In the genomic region with DNA sequence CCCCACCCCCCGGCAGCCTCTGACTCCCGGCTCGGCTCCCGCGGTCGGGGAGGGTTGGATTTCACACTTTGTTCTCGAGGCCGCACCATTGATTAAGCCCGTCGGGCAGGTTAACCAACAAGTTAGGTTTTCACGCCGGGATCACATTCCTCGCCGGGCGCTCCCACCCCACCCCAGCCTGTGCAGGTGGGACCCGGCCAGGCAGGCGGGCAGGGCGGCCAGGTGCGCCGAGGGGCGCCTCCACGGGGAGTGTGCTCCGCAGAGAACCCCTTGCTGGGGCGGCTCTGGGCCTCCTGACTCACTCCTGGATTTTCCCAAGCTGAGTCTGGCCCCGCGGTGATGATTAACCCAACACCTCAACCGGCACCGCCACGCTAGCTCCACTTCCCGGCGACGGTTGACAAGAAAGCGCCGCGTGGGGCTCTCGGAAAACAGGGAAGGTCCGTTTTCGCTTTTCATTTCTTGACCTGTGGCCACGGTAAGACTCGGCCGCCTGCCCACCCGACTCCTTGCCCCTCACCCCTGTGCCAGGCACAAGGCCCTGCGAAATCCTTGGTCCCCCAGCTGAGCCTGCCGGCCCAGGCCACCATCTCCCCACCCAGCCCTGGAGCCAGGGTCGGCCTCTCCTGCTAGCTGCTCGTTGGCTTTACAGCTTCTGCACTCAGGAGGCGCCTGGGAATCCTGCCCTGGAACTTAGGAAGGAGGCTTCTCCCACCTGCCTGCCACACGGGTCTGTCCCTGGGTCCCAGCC, we compare ENCODE assay signal across 14 cellular contexts. TPM values are rescaled to one million over a fixed set of nuclear protein-coding genes. Genes with fewer than 3 reads are reported as not detected.
DNase-seq lines count a peak whose midpoint lies in the region; ATAC-seq, FAIRE-seq and TF ChIP-seq lines count a peak whose summit lies in the region.
"Had no signal": no experiment of that assay in that cellular context is flagged by ENCODE, and none has a peak within 500 bp of the region (broad histone marks: within the 10 kb centered on the region; RNA-seq: fewer than 3 reads in every experiment).

No MANE protein-coding gene starts in this region.

- CTCF ChIA-PET in HepG2 (lab: Yijun Ruan, JAX; ENCODE audit: low intra/inter-chr PET ratio, low total read pairs): no interaction called here

- H3K9ac ChIP-seq in HepG2 (ENCODE audit: insufficient read depth, low read depth, low read length) (peak overlapping the region; percentile 63), Karpas-422 (ENCODE audit: low read length) (no peak overlapping the region)

- peak; percentile 57 for ATAC-seq in HepG2
- no peak for ATAC-seq in upper lobe of left lung (ENCODE audit: low FRiP score in 2 of 2)
- ATAC-seq: activated CD4-positive, alpha-beta T cell treated with anti-CD3 and anti-CD28 coated beads for 36 hours had no signal

- POLR2A ChIA-PET in HepG2 (lab: Yijun Ruan, JAX): interaction anchor here (1.0 to 7.4 kb wide), 14 partner anchors 10 to 159 kb away, joined by 3 to 93 read pairs (median 6); a partner anchor contains a TSS

- H3K79me2 ChIP-seq in HepG2 (ENCODE audit: insufficient read depth, low read length): no peaks in the 10 kb centered on the region
- no peaks in the 10 kb centered on the region for H3K79me2 ChIP-seq in Karpas-422 (ENCODE audit: low read length)

- FAIRE-seq in HepG2 (lab: Jason Lieb, UNC) (no peak), GM12891 (lab: Jason Lieb, UNC) (no peak)

- TF ChIP-seq RAD21 in HepG2 (CRISPR knock-in tag; IDR thresholded peaks at IDR 0.05): no peak

- H3K36me3 ChIP-seq in HepG2 (replicated peaks in 1 of 2; ENCODE audit: control insufficient read depth in 1 of 2, insufficient read depth in 2 of 2, low read length in 2 of 2): no peaks in the 10 kb centered on the region
- H3K36me3 ChIP-seq in upper lobe of left lung: peaks cover 0 to 3% (median 0%) of the 10 kb centered on the region in 4 donors
- H3K36me3 ChIP-seq in Karpas-422 (ENCODE audit: insufficient read depth, low read length): no peaks in the 10 kb centered on the region

- intact Hi-C loops in HepG2 (cut with micrococcal nuclease; ENCODE audit: unreplicated experiment): no loop called here

- TF ChIP-seq EP300 in HepG2 (IDR thresholded peaks at IDR 0.05; ENCODE audit: low read depth in 2 of 2, low read length in 2 of 2) (no peak), HepG2 (CRISPR knock-in tag; IDR thresholded peaks at IDR 0.05; ENCODE audit: borderline replicate concordance) (no peak), upper lobe of left lung (IDR thresholded peaks at IDR 0.05) (no peak)

- TF ChIP-seq POLR2A in HepG2 (IDR thresholded peaks at IDR 0.05; ENCODE audit: insufficient read depth in 1 of 2, low read depth in 2 of 2, low read length in 2 of 2) (peak in 1 of 2 experiments; percentile 65; a peak in 2 of 4 replicates), upper lobe of left lung (IDR thresholded peaks at IDR 0.05) (no peak), GM12891 (IDR thresholded peaks at IDR 0.05; ENCODE audit: low read depth, low read length) (no peak)

- H3K4me1 ChIP-seq in HepG2 (ENCODE audit: insufficient read depth, low read length) (peaks cover 56% of the 10 kb centered on the region), upper lobe of left lung (peaks cover 2 to 18% (median 14%) of the 10 kb centered on the region in 4 donors), Karpas-422 (ENCODE audit: low read length) (peaks cover 7% of the 10 kb centered on the region)

- peak; percentile 32 for DNase-seq in NCI-H748 (lab: John Stamatoyannopoulos, UW; ENCODE audit: unreplicated experiment)
- DNase-seq in NCI-H748 treated with DMSO at 0.1 percent for 48 hours (lab: John Stamatoyannopoulos, UW): no peak
- peak; percentile 25 for DNase-seq in astrocyte of the hippocampus (ENCODE audit: low read depth, low spot score)
- peak; percentile 50 for DNase-seq in HepG2 (ENCODE audit: low spot score)
- DNase-seq in upper lobe of left lung: peak; percentile 57 to 85
- DNase-seq in Karpas-422: no peak
- no peak for DNase-seq in GM12891 (ENCODE audit: insufficient read length, low spot score)
- no peak for DNase-seq in KG1 (lab: John Stamatoyannopoulos, UW)
- DNase-seq: activated CD4-positive, alpha-beta T cell treated with anti-CD3 and anti-CD28 coated beads for 36 hours; activated effector memory CD4-positive, alpha-beta T cell treated with Interleukin-2 at 50 U/mL for 16 hours; stimulated activated CD8-positive, alpha-beta memory T cell treated with anti-CD3 and anti-CD28 coated beads, Interleukin-4, amount 100 ng/mL, for 48 hours had no signal

- WGBS in HepG2 (ENCODE audit: low lambda C conversion rate): 36% methylated on average over 22 of the region's 48 CpGs
- 72 to 81% methylated on average over 10 to 36 of the region's 48 CpGs for WGBS in upper lobe of left lung, 2 donors

- H3K4me3 ChIP-seq in HepG2 (replicated peaks in 1 of 3; ENCODE audit: insufficient read depth in 1 of 3, low read depth in 2 of 3, low read length in 3 of 3) (peak overlapping the region; percentile 47 to 68 (median 67); a peak in 5 of 6 replicates), upper lobe of left lung (peak overlapping the region in 3 of 4 donors; percentile 45 to 58 (median 57)), Karpas-422 (ENCODE audit: low read length) (no peak overlapping the region)

- H3K27me3 ChIP-seq in HepG2 (ENCODE audit: control insufficient read depth in 1 of 2, insufficient read depth in 2 of 2, low read length in 2 of 2): no peaks in the 10 kb centered on the region
- peaks cover 0 to 6% (median 0%) of the 10 kb centered on the region in 4 donors for H3K27me3 ChIP-seq in upper lobe of left lung
- H3K27me3 ChIP-seq in Karpas-422 (ENCODE audit: low read length): no peaks in the 10 kb centered on the region

- H2AFZ ChIP-seq in HepG2 (ENCODE audit: low read length) (no peak overlapping the region), Karpas-422 (ENCODE audit: low read length) (no peak overlapping the region)

- BruUV-seq in HepG2 (replicated peaks; lab: Mats Ljungman, UMichigan): TSS peak; percentile 44

- H3K4me2 ChIP-seq in HepG2 (ENCODE audit: low read depth, low read length) (peak overlapping the region; percentile 82), Karpas-422 (ENCODE audit: low read depth, low read length, poor library complexity, severe bottlenecking) (no peak overlapping the region)

- H4K20me1 ChIP-seq in HepG2 (ENCODE audit: insufficient read depth, low read length) (no peaks in the 10 kb centered on the region), Karpas-422 (ENCODE audit: insufficient read depth, low read depth, low read length) (no peaks in the 10 kb centered on the region)

- no peaks in the 10 kb centered on the region for H3K9me2 ChIP-seq in Karpas-422 (replicated peaks; ENCODE audit: insufficient read depth, low read length)

- TF ChIP-seq CTCF in HepG2 (CRISPR knock-in tag; IDR thresholded peaks at IDR 0.05) (0 out of 2 replicates have a peak, but pooled peaks have one; percentile 7), upper lobe of left lung (IDR thresholded peaks at IDR 0.05) (no peak)

- H3K27ac ChIP-seq in HepG2 (ENCODE audit: extremely low read length, insufficient read depth, low read length) (peak overlapping the region; percentile 34), upper lobe of left lung (peak overlapping the region in 2 of 4 donors; percentile 42 to 83), Karpas-422 (ENCODE audit: low read length) (no peak overlapping the region)

- in situ Hi-C loops in HepG2 (cut with HindIII; ENCODE audit: extremely low pct_ligation_motif_present, low pct_unique_long_range_greater_than_20kb): no loop called here

- no peaks in the 10 kb centered on the region for H3K9me3 ChIP-seq in HepG2 (ENCODE audit: low read length)
- no peaks in the 10 kb centered on the region for H3K9me3 ChIP-seq in upper lobe of left lung
- no peaks in the 10 kb centered on the region for H3K9me3 ChIP-seq in Karpas-422 (ENCODE audit: low read length)

RNA-seq across cellular contexts. Expression of a gene that starts 8.8 kb away (rescaled TPM):
- total RNA-seq in HepG2 (2016; rRNA removed; fragmentation: Illumina TruSeq; extraction: Trizol) (not detected in 2 replicates), upper lobe of left lung (10 to 100 TPM in 2 of 6 donors, 1 to 10 TPM in 3, under 1 TPM in 1; 0.86 to 14.5 (median 5.8) TPM)
- not detected in 2 replicates for total RNA-seq in HepG2 (2016; cell fraction: cytosol; rRNA removed; fragmentation: Illumina TruSeq; extraction: Trizol; ENCODE audit: low read depth)
- total RNA-seq in HepG2 (2016; cell fraction: insoluble cytoplasmic fraction; rRNA removed; fragmentation: Illumina TruSeq; extraction: Trizol): not detected in 2 replicates
- total RNA-seq in HepG2 (2016; cell fraction: membrane; rRNA removed; fragmentation: Illumina TruSeq; extraction: Trizol): not detected in 2 replicates
- total RNA-seq in HepG2 (2016; cell fraction: nucleus; rRNA removed; fragmentation: Illumina TruSeq; extraction: Trizol): not detected in 2 replicates
- not detected in 2 replicates for polyA plus RNA-seq in HepG2 (2011; rRNA removed)
- 0.06 and 0.08 TPM in 2 replicates for polyA plus RNA-seq in HepG2 (2011; cell fraction: cytosol; rRNA removed)
- polyA plus RNA-seq in HepG2 (2011; cell fraction: nucleus; rRNA removed): 0.24 and 0.48 TPM in 2 replicates
- polyA plus RNA-seq in HepG2 (2012): 0.07 TPM in 1 of 2 replicates, not detected in the other
- polyA plus RNA-seq in HepG2 (2016; cell fraction: cytosol; fragmentation: Illumina TruSeq; extraction: Trizol; ENCODE audit: low read depth): not detected in 2 replicates
- not detected in 2 replicates for polyA plus RNA-seq in HepG2 (2016; cell fraction: insoluble cytoplasmic fraction; fragmentation: Illumina TruSeq; extraction: Trizol; ENCODE audit: low read depth)
- not detected in 2 replicates for polyA plus RNA-seq in HepG2 (2016; cell fraction: membrane; fragmentation: Illumina TruSeq; extraction: Trizol; ENCODE audit: low read depth)
- polyA plus RNA-seq in HepG2 (2016; cell fraction: nucleus; fragmentation: Illumina TruSeq; extraction: Trizol; ENCODE audit: insufficient read depth, low read depth): not detected in 2 replicates
- polyA minus RNA-seq in HepG2 (2011; rRNA and poly(A)+ RNA removed; ENCODE audit: low replicate concordance): 0.18 TPM in 1 of 2 replicates, not detected in the other
- not detected in 2 replicates for polyA minus RNA-seq in HepG2 (2011; cell fraction: cytosol; rRNA and poly(A)+ RNA removed)
- not detected in 2 replicates for polyA minus RNA-seq in HepG2 (2011; cell fraction: nucleus; rRNA and poly(A)+ RNA removed)
- total RNA-seq in Karpas-422 (2014; rRNA removed; shearing (Covaris generic); ENCODE audit: low replicate concordance): 0.18 TPM in 1 of 2 replicates, not detected in the other
- polyA plus RNA-seq in GM12891 (2012; ENCODE audit: low read depth, missing spikeins): not detected
- total RNA-seq: activated CD4-positive, alpha-beta T cell treated with anti-CD3 and anti-CD28 coated beads for 36 hours; G401; NCI-H460 had no signal
- polyA plus RNA-seq: IgD-negative memory B cell had no signal

RNA-seq across cellular contexts. Expression of a gene that starts 41.5 kb away (rescaled TPM):
- total RNA-seq in HepG2 (2016; rRNA removed; fragmentation: Illumina TruSeq; extraction: Trizol) (not detected in 2 replicates), upper lobe of left lung (1 to 10 TPM in 4 of 6 donors, under 1 TPM in 1, not detected in 1; 0.89 to 3.4 (median 2.1) TPM)
- total RNA-seq in HepG2 (2016; cell fraction: cytosol; rRNA removed; fragmentation: Illumina TruSeq; extraction: Trizol; ENCODE audit: low read depth): not detected in 2 replicates
- total RNA-seq in HepG2 (2016; cell fraction: insoluble cytoplasmic fraction; rRNA removed; fragmentation: Illumina TruSeq; extraction: Trizol): not detected in 2 replicates
- not detected in 2 replicates for total RNA-seq in HepG2 (2016; cell fraction: membrane; rRNA removed; fragmentation: Illumina TruSeq; extraction: Trizol)
- not detected in 2 replicates for total RNA-seq in HepG2 (2016; cell fraction: nucleus; rRNA removed; fragmentation: Illumina TruSeq; extraction: Trizol)
- not detected in 2 replicates for polyA plus RNA-seq in HepG2 (2011; rRNA removed)
- not detected in 2 replicates for polyA plus RNA-seq in HepG2 (2011; cell fraction: cytosol; rRNA removed)
- 0.19 TPM in 1 of 2 replicates, not detected in the other for polyA plus RNA-seq in HepG2 (2011; cell fraction: nucleus; rRNA removed)
- not detected in 2 replicates for polyA plus RNA-seq in HepG2 (2012)
- polyA plus RNA-seq in HepG2 (2016; cell fraction: cytosol; fragmentation: Illumina TruSeq; extraction: Trizol; ENCODE audit: low read depth): not detected in 2 replicates
- not detected in 2 replicates for polyA plus RNA-seq in HepG2 (2016; cell fraction: insoluble cytoplasmic fraction; fragmentation: Illumina TruSeq; extraction: Trizol; ENCODE audit: low read depth)
- polyA plus RNA-seq in HepG2 (2016; cell fraction: membrane; fragmentation: Illumina TruSeq; extraction: Trizol; ENCODE audit: low read depth): not detected in 2 replicates
- polyA plus RNA-seq in HepG2 (2016; cell fraction: nucleus; fragmentation: Illumina TruSeq; extraction: Trizol; ENCODE audit: insufficient read depth, low read depth): not detected in 2 replicates
- polyA minus RNA-seq in HepG2 (2011; rRNA and poly(A)+ RNA removed; ENCODE audit: low replicate concordance): not detected in 2 replicates
- not detected in 2 replicates for polyA minus RNA-seq in HepG2 (2011; cell fraction: cytosol; rRNA and poly(A)+ RNA removed)
- not detected in 2 replicates for polyA minus RNA-seq in HepG2 (2011; cell fraction: nucleus; rRNA and poly(A)+ RNA removed)
- total RNA-seq in Karpas-422 (2014; rRNA removed; shearing (Covaris generic); ENCODE audit: low replicate concordance): 0.30 and 0.90 TPM in 2 replicates
- 13.1 TPM for polyA plus RNA-seq in GM12891 (2012; ENCODE audit: low read depth, missing spikeins)
- total RNA-seq: G401, NCI-H460 had no signal

RNA-seq across cellular contexts. Expression of a gene that starts 49.0 kb away (rescaled TPM):
- total RNA-seq in HepG2 (2016; rRNA removed; fragmentation: Illumina TruSeq; extraction: Trizol) (3.8 and 6.7 TPM in 2 replicates), upper lobe of left lung (10 to 100 TPM in 5 of 6 donors, 1 to 10 TPM in 1; 5.7 to 34.6 (median 15.2) TPM)
- 6.3 and 6.8 TPM in 2 replicates for total RNA-seq in HepG2 (2016; cell fraction: cytosol; rRNA removed; fragmentation: Illumina TruSeq; extraction: Trizol; ENCODE audit: low read depth)
- total RNA-seq in HepG2 (2016; cell fraction: insoluble cytoplasmic fraction; rRNA removed; fragmentation: Illumina TruSeq; extraction: Trizol): 3.6 and 6.6 TPM in 2 replicates
- 7.4 and 7.9 TPM in 2 replicates for total RNA-seq in HepG2 (2016; cell fraction: membrane; rRNA removed; fragmentation: Illumina TruSeq; extraction: Trizol)
- 6.3 and 7.7 TPM in 2 replicates for total RNA-seq in HepG2 (2016; cell fraction: nucleus; rRNA removed; fragmentation: Illumina TruSeq; extraction: Trizol)
- polyA plus RNA-seq in HepG2 (2011; rRNA removed): 3.8 and 4.2 TPM in 2 replicates
- polyA plus RNA-seq in HepG2 (2011; cell fraction: cytosol; rRNA removed): 1.7 and 4.2 TPM in 2 replicates
- polyA plus RNA-seq in HepG2 (2011; cell fraction: nucleus; rRNA removed): 22.9 and 35.9 TPM in 2 replicates
- 2.8 and 3.2 TPM in 2 replicates for polyA plus RNA-seq in HepG2 (2012)
- polyA plus RNA-seq in HepG2 (2016; cell fraction: cytosol; fragmentation: Illumina TruSeq; extraction: Trizol; ENCODE audit: low read depth): 4.7 and 6.0 TPM in 2 replicates
- 3.5 and 4.0 TPM in 2 replicates for polyA plus RNA-seq in HepG2 (2016; cell fraction: insoluble cytoplasmic fraction; fragmentation: Illumina TruSeq; extraction: Trizol; ENCODE audit: low read depth)
- polyA plus RNA-seq in HepG2 (2016; cell fraction: membrane; fragmentation: Illumina TruSeq; extraction: Trizol; ENCODE audit: low read depth): 7.0 and 8.1 TPM in 2 replicates
- 19.9 and 20.1 TPM in 2 replicates for polyA plus RNA-seq in HepG2 (2016; cell fraction: nucleus; fragmentation: Illumina TruSeq; extraction: Trizol; ENCODE audit: insufficient read depth, low read depth)
- polyA minus RNA-seq in HepG2 (2011; rRNA and poly(A)+ RNA removed; ENCODE audit: low replicate concordance): 2.9 and 5.6 TPM in 2 replicates
- polyA minus RNA-seq in HepG2 (2011; cell fraction: cytosol; rRNA and poly(A)+ RNA removed): 2.1 and 2.2 TPM in 2 replicates
- polyA minus RNA-seq in HepG2 (2011; cell fraction: nucleus; rRNA and poly(A)+ RNA removed): 3.7 and 4.5 TPM in 2 replicates
- 10.2 and 10.4 TPM in 2 replicates for total RNA-seq in Karpas-422 (2014; rRNA removed; shearing (Covaris generic); ENCODE audit: low replicate concordance)
- polyA plus RNA-seq in GM12891 (2012; ENCODE audit: low read depth, missing spikeins): 7.1 TPM

RNA-seq across cellular contexts. Expression of a gene that starts 49.1 kb away (rescaled TPM):
- not detected in 2 replicates for total RNA-seq in HepG2 (2016; rRNA removed; fragmentation: Illumina TruSeq; extraction: Trizol)
- not detected in 2 replicates for total RNA-seq in HepG2 (2016; cell fraction: cytosol; rRNA removed; fragmentation: Illumina TruSeq; extraction: Trizol; ENCODE audit: low read depth)
- total RNA-seq in HepG2 (2016; cell fraction: insoluble cytoplasmic fraction; rRNA removed; fragmentation: Illumina TruSeq; extraction: Trizol): not detected in 2 replicates
- not detected in 2 replicates for total RNA-seq in HepG2 (2016; cell fraction: membrane; rRNA removed; fragmentation: Illumina TruSeq; extraction: Trizol)
- not detected in 2 replicates for total RNA-seq in HepG2 (2016; cell fraction: nucleus; rRNA removed; fragmentation: Illumina TruSeq; extraction: Trizol)
- polyA plus RNA-seq in HepG2 (2011; rRNA removed): 0.21 TPM in 1 of 2 replicates, not detected in the other
- polyA plus RNA-seq in HepG2 (2011; cell fraction: cytosol; rRNA removed): 0.03 TPM in 1 of 2 replicates, not detected in the other
- polyA plus RNA-seq in HepG2 (2011; cell fraction: nucleus; rRNA removed): 0.18 and 0.28 TPM in 2 replicates
- polyA plus RNA-seq in HepG2 (2012): not detected in 2 replicates
- polyA plus RNA-seq in HepG2 (2016; cell fraction: cytosol; fragmentation: Illumina TruSeq; extraction: Trizol; ENCODE audit: low read depth): not detected in 2 replicates
- polyA plus RNA-seq in HepG2 (2016; cell fraction: insoluble cytoplasmic fraction; fragmentation: Illumina TruSeq; extraction: Trizol; ENCODE audit: low read depth): not detected in 2 replicates
- polyA plus RNA-seq in HepG2 (2016; cell fraction: membrane; fragmentation: Illumina TruSeq; extraction: Trizol; ENCODE audit: low read depth): not detected in 2 replicates
- not detected in 2 replicates for polyA plus RNA-seq in HepG2 (2016; cell fraction: nucleus; fragmentation: Illumina TruSeq; extraction: Trizol; ENCODE audit: insufficient read depth, low read depth)
- not detected in 2 replicates for polyA minus RNA-seq in HepG2 (2011; rRNA and poly(A)+ RNA removed; ENCODE audit: low replicate concordance)
- polyA minus RNA-seq in HepG2 (2011; cell fraction: cytosol; rRNA and poly(A)+ RNA removed): not detected in 2 replicates
- not detected in 2 replicates for polyA minus RNA-seq in HepG2 (2011; cell fraction: nucleus; rRNA and poly(A)+ RNA removed)
- 10 to 100 TPM in 2 of 6 donors, 1 to 10 TPM in 3, under 1 TPM in 1; 0.46 to 15.4 (median 2.4) TPM for total RNA-seq in upper lobe of left lung
- total RNA-seq in Karpas-422 (2014; rRNA removed; shearing (Covaris generic); ENCODE audit: low replicate concordance): not detected in 2 replicates
- 13.1 TPM for polyA plus RNA-seq in GM12891 (2012; ENCODE audit: low read depth, missing spikeins)
- total RNA-seq: G401, NCI-H460 had no signal
- polyA plus RNA-seq: IgD-negative memory B cell had no signal

Comparison
In these comparisons a context has a peak if more than half of its experiments do, and no peak if none do; other contexts are left out.
1. DNase-seq: peak in NCI-H748 (single experiment), astrocyte of the hippocampus (single experiment), HepG2 (single experiment) and upper lobe of left lung (2 of 2); none in NCI-H748 treated with DMSO at 0.1 percent for 48 hours (single experiment), Karpas-422 (single experiment), GM12891 (single experiment) and KG1 (single experiment).